8 cellular contexts compared by ENCODE assay signal in the genomic region with DNA sequence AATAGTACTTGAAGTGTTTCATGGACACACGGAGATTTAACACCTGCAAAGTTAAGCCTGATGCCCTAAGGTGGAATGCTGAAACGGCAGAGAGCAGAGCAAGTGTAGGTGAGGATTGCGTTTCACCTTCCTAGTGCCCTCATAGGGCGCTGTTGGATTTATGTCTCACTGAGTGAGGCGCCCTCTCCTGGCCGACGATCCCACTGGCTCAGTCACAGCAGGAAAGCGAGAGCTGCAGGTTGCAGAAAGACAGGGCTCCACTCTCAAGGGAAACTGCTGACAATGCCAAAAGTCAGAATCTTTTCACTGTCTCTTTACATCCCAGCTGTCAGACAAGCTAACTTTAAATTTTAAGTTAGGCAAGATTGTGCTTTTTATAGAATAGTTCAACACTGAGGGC.
DNase-seq lines count a peak whose midpoint lies in the region; ATAC-seq and TF ChIP-seq lines count a peak whose summit lies in the region.
"Not testable (repeated sequence)": the region's sequence is repeated elsewhere in the genome, so short reads cannot be mapped to it uniquely, and the experiment has no call there.

No MANE protein-coding gene starts in this region.

- intact Hi-C loops in PC-3 (cut with micrococcal nuclease); activated CD8-positive, alpha-beta T cell treated with anti-CD3 and anti-CD28 coated beads for 36 hours (cut with micrococcal nuclease); natural killer cell (cut with micrococcal nuclease): not testable (repeated sequence)

- not testable (repeated sequence) for BruUV-seq in PC-3 (replicated peaks; lab: Mats Ljungman, UMichigan)

- H3K4me3 ChIP-seq in PC-3 (ENCODE audit: low read length); gastroesophageal sphincter: not testable (repeated sequence)

- H3K27ac Mint-ChIP-seq in activated CD8-positive, alpha-beta T cell treated with anti-CD3 and anti-CD28 coated beads for 36 hours; activated naive CD8-positive, alpha-beta T cell treated with anti-CD3 and anti-CD28 coated beads for 36 hours; natural killer cell: not testable (repeated sequence)

- 0% methylated on average over 2 of the region's 8 CpGs; no CpG with 5 or more reads in 1 of the 2 donors for WGBS in gastroesophageal sphincter (ENCODE audit: low coverage in 1 of 2), 2 donors

- not testable (repeated sequence) for H4K20me1 ChIP-seq in PC-3 (ENCODE audit: low read length)

- not testable (repeated sequence) for H3K4me1 Mint-ChIP-seq in activated CD8-positive, alpha-beta T cell treated with anti-CD3 and anti-CD28 coated beads for 36 hours (ENCODE audit: low read depth); activated naive CD8-positive, alpha-beta T cell treated with anti-CD3 and anti-CD28 coated beads for 36 hours; natural killer cell

- CTCF ChIA-PET in PC-3 (lab: Charles Lee) = not testable (repeated sequence)
- CTCF ChIA-PET in activated CD8-positive, alpha-beta T cell treated with anti-CD3 and anti-CD28 coated beads for 36 hours (lab: Charles Lee) = interaction anchor here (1.5 kb wide), 1 partner anchor 603 kb away, joined by 3 read pairs; no protein-coding TSS in a partner anchor

- not testable (repeated sequence) for TF ChIP-seq POLR2A in gastroesophageal sphincter (IDR thresholded peaks at IDR 0.05)

- TF ChIP-seq EP300 in gastroesophageal sphincter (IDR thresholded peaks at IDR 0.05) = not testable (repeated sequence)

- H3K27me3 Mint-ChIP-seq in activated CD8-positive, alpha-beta T cell treated with anti-CD3 and anti-CD28 coated beads for 36 hours = peaks cover 11% of the 10 kb centered on the region
- not testable (repeated sequence) for H3K27me3 Mint-ChIP-seq in activated naive CD8-positive, alpha-beta T cell treated with anti-CD3 and anti-CD28 coated beads for 36 hours
- peaks cover 0 to 11% of the 10 kb centered on the region in 2 donors for H3K27me3 Mint-ChIP-seq in natural killer cell (ENCODE audit: low read depth in 2 of 2)

- POLR2A ChIA-PET in PC-3 (lab: Charles Lee; ENCODE audit: unreplicated experiment); activated CD8-positive, alpha-beta T cell treated with anti-CD3 and anti-CD28 coated beads for 36 hours (lab: Charles Lee): not testable (repeated sequence)

- TF ChIP-seq CTCF in PC-3 (conservative IDR thresholded peaks at IDR 0.05; ENCODE audit: low read depth, low read length) (peak; percentile 48), gastroesophageal sphincter (IDR thresholded peaks at IDR 0.05) (peak in 3 of 4 experiments; percentile 11 to 52 (median 36)), natural killer cell (IDR thresholded peaks at IDR 0.05) (peak; percentile 56)
- TF ChIP-seq CTCF in activated CD8-positive, alpha-beta T cell treated with anti-CD3 and anti-CD28 coated beads for 36 hours (IDR thresholded peaks at IDR 0.05) = peak; percentile 30

- H3K27ac ChIP-seq in PC-3 (ENCODE audit: low read length); gastroesophageal sphincter: not testable (repeated sequence)

- H3K9ac ChIP-seq in PC-3 (ENCODE audit: low read length) = not testable (repeated sequence)

- H3K4me2 ChIP-seq in PC-3 (ENCODE audit: low read length) = not testable (repeated sequence)

- not testable (repeated sequence) for ATAC-seq in PC-3; activated CD8-positive, alpha-beta T cell treated with anti-CD3 and anti-CD28 coated beads for 36 hours; gastroesophageal sphincter; natural killer cell

- H3K27me3 ChIP-seq in PC-3 (ENCODE audit: low read length); gastroesophageal sphincter: not testable (repeated sequence)

- H3K4me1 ChIP-seq in PC-3 (ENCODE audit: insufficient read depth, low read length); gastroesophageal sphincter: not testable (repeated sequence)

- not testable (repeated sequence) for H2AFZ ChIP-seq in PC-3 (ENCODE audit: low read length)

- H3K79me2 ChIP-seq in PC-3 (ENCODE audit: low read length) = not testable (repeated sequence)

- H3K9me3 ChIP-seq in PC-3 (ENCODE audit: low read length); gastroesophageal sphincter: not testable (repeated sequence)

- H3K9me3 Mint-ChIP-seq in activated CD8-positive, alpha-beta T cell treated with anti-CD3 and anti-CD28 coated beads for 36 hours; activated naive CD8-positive, alpha-beta T cell treated with anti-CD3 and anti-CD28 coated beads for 36 hours; natural killer cell: not testable (repeated sequence)

- not testable (repeated sequence) for H3K4me3 Mint-ChIP-seq in activated CD8-positive, alpha-beta T cell treated with anti-CD3 and anti-CD28 coated beads for 36 hours; natural killer cell
- peak overlapping the region; percentile 22 for H3K4me3 Mint-ChIP-seq in activated naive CD8-positive, alpha-beta T cell treated with anti-CD3 and anti-CD28 coated beads for 36 hours

- not testable (repeated sequence) for H3F3A ChIP-seq in PC-3 (ENCODE audit: low read length, unreplicated experiment)

- DNase-seq in CD1c-positive myeloid dendritic cell (ENCODE audit: extremely low spot score) = peak; percentile 1
- peak; percentile 54 for DNase-seq in HT-29 (ENCODE audit: low spot score)
- peak; percentile 40 for DNase-seq in PC-3
- DNase-seq in activated CD8-positive, alpha-beta T cell treated with anti-CD3 and anti-CD28 coated beads for 36 hours = peak; percentile 54
- peak; percentile 21 for DNase-seq in activated naive CD8-positive, alpha-beta T cell treated with anti-CD3 and anti-CD28 coated beads for 36 hours
- DNase-seq in natural killer cell = not testable (repeated sequence)
- DNase-seq in stimulated activated CD8-positive, alpha-beta memory T cell treated with anti-CD3 and anti-CD28 coated beads, Interleukin-15, amount 100 ng/mL, for 1 hour (ENCODE audit: low read depth) = peak; percentile 6

- H3K9me2 ChIP-seq in PC-3 (replicated peaks; ENCODE audit: low read length) = not testable (repeated sequence)

- not testable (repeated sequence) for H3K36me3 Mint-ChIP-seq in activated CD8-positive, alpha-beta T cell treated with anti-CD3 and anti-CD28 coated beads for 36 hours (ENCODE audit: low read depth); activated naive CD8-positive, alpha-beta T cell treated with anti-CD3 and anti-CD28 coated beads for 36 hours; natural killer cell

- H3K36me3 ChIP-seq in PC-3 (ENCODE audit: low read depth, low read length); gastroesophageal sphincter: not testable (repeated sequence)
